ENCODE assay signal across 8 cellular contexts in the genomic region with DNA sequence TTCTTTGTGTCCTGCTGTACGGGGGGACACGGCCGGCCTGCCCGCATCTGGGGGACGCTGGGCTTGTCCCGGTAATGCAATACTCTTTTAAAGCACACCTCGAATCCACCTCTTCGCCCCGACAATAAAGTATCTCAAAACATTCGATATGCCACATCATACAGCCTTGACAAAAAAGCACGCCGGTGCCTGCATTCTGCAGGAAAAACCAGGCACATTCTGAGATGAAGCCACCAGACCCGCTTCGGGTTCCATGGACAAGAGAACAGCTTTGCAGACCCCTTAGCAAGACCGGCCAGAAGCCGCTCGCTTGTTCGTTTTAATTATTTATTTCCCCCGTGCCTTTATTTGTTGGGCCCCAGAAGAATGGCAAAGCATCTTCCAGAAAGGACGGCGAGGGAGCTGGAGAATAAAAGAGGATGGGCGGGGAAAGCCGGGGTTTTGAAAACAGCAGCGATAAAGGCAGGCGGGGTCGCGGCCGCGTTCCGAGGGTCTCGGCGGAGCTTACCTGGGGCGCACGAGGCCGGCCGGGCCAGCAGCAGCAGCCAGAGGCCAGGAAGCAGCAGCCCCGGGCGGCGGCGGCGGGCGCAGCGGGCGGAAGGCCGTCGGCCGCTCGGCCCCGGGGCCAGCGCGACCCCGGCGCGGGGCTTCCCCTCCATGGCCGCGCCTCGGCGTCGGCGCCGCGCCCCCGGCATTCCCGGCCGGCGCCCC. TPM values are rescaled to one million over a fixed set of nuclear protein-coding genes. Genes with fewer than 3 reads are reported as not detected.
DNase-seq lines count a peak whose midpoint lies in the region; ATAC-seq and TF ChIP-seq lines count a peak whose summit lies in the region.

No MANE protein-coding gene starts in this region.

- no peaks in the 10 kb centered on the region for H3K9me2 ChIP-seq in SK-N-SH

- H3K36me3 ChIP-seq in SK-N-SH (replicated peaks in 1 of 2; ENCODE audit: control insufficient read depth in 1 of 2, insufficient read depth in 2 of 2, low read length in 1 of 2): peaks cover 0 to 7% of the 10 kb centered on the region in 2 experiments
- H3K36me3 ChIP-seq in esophagus (ENCODE audit: control insufficient read depth in 2 of 2, insufficient read depth in 2 of 2, low read length in 1 of 2): no peaks in the 10 kb centered on the region
- H3K36me3 ChIP-seq in ovary: no peaks in the 10 kb centered on the region

- in situ Hi-C loops in ACHN (cut with HindIII; ENCODE audit: low pct_ligation_motif_present, low pct_unique_long_range_greater_than_20kb, low sequenced_read_pairs): no loop called here

- TF ChIP-seq CTCF in SK-N-SH (IDR thresholded peaks at IDR 0.05) (no peak), ovary (IDR thresholded peaks at IDR 0.05) (no peak)

- no peak for TF ChIP-seq POLR2A in ovary (IDR thresholded peaks at IDR 0.05)

- peaks cover 0 to 37% of the 10 kb centered on the region in 2 experiments; a peak in 3 of 4 replicates for H3K4me1 ChIP-seq in SK-N-SH (ENCODE audit: control insufficient read depth in 1 of 2, insufficient read depth in 2 of 2, low read depth in 1 of 2, low read length in 1 of 2)
- peaks cover 0 to 2% of the 10 kb centered on the region in 2 donors for H3K4me1 ChIP-seq in esophagus (ENCODE audit: control insufficient read depth in 2 of 2, insufficient read depth in 2 of 2, low read length in 1 of 2)
- H3K4me1 ChIP-seq in ovary (ENCODE audit: insufficient read depth): peaks cover 2% of the 10 kb centered on the region

- POLR2A ChIA-PET in SK-N-SH (lab: Yijun Ruan, JAX): interaction anchor here (0.7 to 1.9 kb wide), 5 partner anchors 10 to 482 kb away, joined by 3 to 7 read pairs (median 5); no protein-coding TSS in a partner anchor

- no peaks in the 10 kb centered on the region for H3K9me3 ChIP-seq in SK-N-SH
- H3K9me3 ChIP-seq in esophagus (ENCODE audit: control insufficient read depth in 2 of 2, insufficient read depth in 1 of 2, low read depth in 1 of 2, low read length in 1 of 2): no peaks in the 10 kb centered on the region
- no peaks in the 10 kb centered on the region for H3K9me3 ChIP-seq in ovary

- TF ChIP-seq RAD21 in SK-N-SH (IDR thresholded peaks at IDR 0.05; ENCODE audit: low read length): peak; percentile 15; the same call in 1 of the 2 replicates

- intact Hi-C loops in ovary (cut with DNase I): no loop called here

- CTCF ChIA-PET in SK-N-SH (lab: Yijun Ruan, JAX): interaction anchor here (0.7 to 5.6 kb wide), 17 partner anchors 10 to 360 kb away, joined by 3 to 65 read pairs (median 5); no protein-coding TSS in a partner anchor

- WGBS in SK-N-SH (ENCODE audit: low lambda C conversion rate): 5% methylated on average over 44 of the region's 66 CpGs
- 1 to 2% methylated on average over 38 to 66 of the region's 66 CpGs for WGBS in esophagus, 2 donors
- 0 to 1% (median 0%) methylated on average over 57 to 66 of the region's 66 CpGs for WGBS in ovary, 3 donors

- H3K4me2 ChIP-seq in SK-N-SH: peak overlapping the region; percentile 94

- H3K79me2 ChIP-seq in SK-N-SH (ENCODE audit: insufficient read depth): peaks cover 44% of the 10 kb centered on the region

- peak overlapping the region; percentile 59 to 89 for H3K4me3 ChIP-seq in SK-N-SH (ENCODE audit: low read depth in 2 of 2, low read length in 1 of 2)
- peak overlapping the region; percentile 51 to 57 for H3K4me3 ChIP-seq in esophagus (ENCODE audit: low read depth in 1 of 2, low read length in 2 of 2)
- peak overlapping the region; percentile 43 for H3K4me3 ChIP-seq in ovary

- H3F3A ChIP-seq in SK-N-SH (replicated peaks; ENCODE audit: insufficient read depth): peaks cover 5% of the 10 kb centered on the region

- H4K20me1 ChIP-seq in SK-N-SH (ENCODE audit: insufficient read depth): peaks cover 12% of the 10 kb centered on the region

- peak overlapping the region; percentile 35 to 64; a peak in 3 of 4 replicates for H3K27ac ChIP-seq in SK-N-SH (ENCODE audit: low read depth in 2 of 2, low read length in 1 of 2)
- no peak overlapping the region for H3K27ac ChIP-seq in esophagus (ENCODE audit: low read depth in 2 of 2, low read length in 1 of 2)
- H3K27ac ChIP-seq in ovary: peak overlapping the region in 1 of 2 donors; percentile 30

- H3K9ac ChIP-seq in SK-N-SH: peak overlapping the region; percentile 78

- ATAC-seq in GM18520 (IDR thresholded peaks at IDR 0.05; ENCODE audit: unreplicated experiment) (peak; percentile 31), HG03097 (IDR thresholded peaks at IDR 0.05; ENCODE audit: low FRiP score, unreplicated experiment) (peak; percentile 37)

- no peaks in the 10 kb centered on the region for H3K27me3 ChIP-seq in SK-N-SH (ENCODE audit: insufficient read depth)
- H3K27me3 ChIP-seq in esophagus (ENCODE audit: control insufficient read depth in 1 of 2, insufficient read depth in 2 of 2, low read length in 2 of 2): no peaks in the 10 kb centered on the region
- no peaks in the 10 kb centered on the region for H3K27me3 ChIP-seq in ovary

- peak; percentile 36 for DNase-seq in ACHN
- peak; percentile 51 for DNase-seq in SK-N-SH
- DNase-seq in ovary: peak in 3 of 5 donors; percentile 20 to 54 (median 41)
- no peak for DNase-seq in glomerular visceral epithelial cell (ENCODE audit: extremely low spot score)
- DNase-seq in OCI-M1 (lab: John Stamatoyannopoulos, UW): no peak

- TF ChIP-seq EP300 in SK-N-SH (IDR thresholded peaks at IDR 0.05; ENCODE audit: borderline replicate concordance in 1 of 2, low read depth in 1 of 2, low read length in 1 of 2): no peak
- no peak for TF ChIP-seq EP300 in ovary (IDR thresholded peaks at IDR 0.05)

- H2AFZ ChIP-seq in SK-N-SH (ENCODE audit: low read depth): peak overlapping the region; percentile 97

TF ChIP-seq in SK-N-SH, 30 proteins besides CTCF, POLR2A, EP300 and RAD21:
- TF ChIP-seq SIN3A (IDR thresholded peaks at IDR 0.05; ENCODE audit: borderline replicate concordance, low read depth, low read length) (peak; percentile 81; the same call in 1 of the 2 replicates), FOSL2 (IDR thresholded peaks at IDR 0.05; ENCODE audit: borderline replicate concordance, low read depth) (no peak), MXI1 (IDR thresholded peaks at IDR 0.05; ENCODE audit: low read depth, low read length) (no peak)
- TF ChIP-seq, protein P1, sequence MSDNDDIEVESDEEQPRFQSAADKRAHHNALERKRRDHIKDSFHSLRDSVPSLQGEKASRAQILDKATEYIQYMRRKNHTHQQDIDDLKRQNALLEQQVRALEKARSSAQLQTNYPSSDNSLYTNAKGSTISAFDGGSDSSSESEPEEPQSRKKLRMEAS (IDR thresholded peaks at IDR 0.05; ENCODE audit: low read depth): 0 out of 2 replicates have a peak, but pooled peaks have one; percentile 21

RNA-seq across cellular contexts. Expression of gene KIAA1549, which starts 0.5 kb away (rescaled TPM):
- 3.0 and 3.6 TPM in 2 replicates for polyA plus RNA-seq in SK-N-SH (2012; rRNA removed)
- 3.3 and 4.1 TPM in 2 replicates for polyA plus RNA-seq in SK-N-SH (2012; cell fraction: cytosol; rRNA removed)
- polyA plus RNA-seq in SK-N-SH (2012; cell fraction: nucleus; rRNA removed): 5.3 and 5.7 TPM in 2 replicates
- polyA plus RNA-seq in esophagus: under 1 TPM; 0.16 to 0.20 TPM
- 1 to 10 TPM; 1.3 to 5.0 (median 4.0) TPM for total RNA-seq in ovary
- 1 to 10 TPM; 1.2 to 2.5 TPM for polyA plus RNA-seq in ovary

RNA-seq across cellular contexts. Expression of gene ZC3HAV1L, which starts 55.1 kb away (rescaled TPM):
- polyA plus RNA-seq in SK-N-SH (2012; rRNA removed) (9.7 and 14.5 TPM in 2 replicates), esophagus (1 to 10 TPM in 1 of 2 donors, under 1 TPM in 1; 0.92 to 1.1 TPM), ovary (1 to 10 TPM; 2.6 to 7.0 TPM)
- 9.1 and 10.8 TPM in 2 replicates for polyA plus RNA-seq in SK-N-SH (2012; cell fraction: cytosol; rRNA removed)
- polyA plus RNA-seq in SK-N-SH (2012; cell fraction: nucleus; rRNA removed): 27.2 TPM in 2 replicates
- total RNA-seq in ovary: 10 to 100 TPM; 21.3 to 46.4 (median 25.2) TPM

Comparison
In these comparisons a context has a peak if more than half of its experiments do, and no peak if none do; other contexts are left out.
1. DNase-seq: peak in ACHN (single experiment), SK-N-SH (single experiment) and ovary (3 of 5); none in glomerular visceral epithelial cell (single experiment) and OCI-M1 (single experiment).
2. H3K27ac ChIP-seq: peak in SK-N-SH (2 of 2); none in esophagus (0 of 2).
3. Peak in every context shown above with its lines, with median percentiles within 50 percentile points of each other: H3K4me3 ChIP-seq.